ENCODE assay signal across 11 cellular contexts in genomic region chr12:2295941-2296461, GRCh38.
DNase-seq lines count a peak whose midpoint lies in the region; ATAC-seq, FAIRE-seq and TF ChIP-seq lines count a peak whose summit lies in the region.
"Had no signal": no experiment of that assay in that cellular context is flagged by ENCODE, and none has a peak within 500 bp of the region (broad histone marks: within the 10 kb centered on the region; RNA-seq: fewer than 3 reads in every experiment).

No MANE protein-coding gene starts in this region.

- DNase-seq in H54 (ENCODE audit: insufficient read length, low spot score): peak; percentile 58
- DNase-seq in RPMI7951 (ENCODE audit: low read depth): peak; percentile 79
- peak; percentile 89 for DNase-seq in fibroblast of mammary gland (ENCODE audit: low read depth)
- DNase-seq in sciatic nerve (ENCODE audit: low spot score): peak; percentile 10
- no peak for DNase-seq in NCI-H2029 treated with DMSO at 0.1 percent for 48 hours (lab: John Stamatoyannopoulos, UW)
- no peak for DNase-seq in stimulated activated naive B cell treated with anti-CD40 and anti-IgM and Interleukin-4, amounts not matched to agents 10 μg/mL and 1 μg/mL and 100 μg/mL, for 72 hours
- DNase-seq: activated CD4-positive, alpha-beta T cell treated with anti-CD3 and anti-CD28 coated beads, Interleukin-2, amount 50 U/mL, for 4 hours; activated naive CD4-positive, alpha-beta T cell treated with anti-CD3 and anti-CD28 coated beads, Interleukin-2, amount 10 ng/mL, durations not matched to agents 7 days and 5 days; islet precursor cell had no signal

- H3K4me3 ChIP-seq in fibroblast of mammary gland (ENCODE audit: control insufficient read depth, low read depth, low read length): no peak overlapping the region

- no peak overlapping the region for H3K4me3 Mint-ChIP-seq in stimulated activated naive B cell treated with anti-CD40 and anti-IgM and Interleukin-4, amounts not matched to agents 10 μg/mL and 1 μg/mL and 100 μg/mL, for 72 hours
- H3K4me3 Mint-ChIP-seq: activated naive CD4-positive, alpha-beta T cell treated with anti-CD3 and anti-CD28 coated beads, Interleukin-2, amount 10 ng/mL, durations not matched to agents 7 days and 5 days had no signal

- H3K4me1 Mint-ChIP-seq in stimulated activated naive B cell treated with anti-CD40 and anti-IgM and Interleukin-4, amounts not matched to agents 10 μg/mL and 1 μg/mL and 100 μg/mL, for 72 hours: peaks cover 15 to 25% of the 10 kb centered on the region in 2 donors

- no peaks in the 10 kb centered on the region for H3K9me3 Mint-ChIP-seq in stimulated activated naive B cell treated with anti-CD40 and anti-IgM and Interleukin-4, amounts not matched to agents 10 μg/mL and 1 μg/mL and 100 μg/mL, for 72 hours
- H3K9me3 Mint-ChIP-seq: activated naive CD4-positive, alpha-beta T cell treated with anti-CD3 and anti-CD28 coated beads, Interleukin-2, amount 10 ng/mL, durations not matched to agents 7 days and 5 days had no signal

- H3K36me3 Mint-ChIP-seq in stimulated activated naive B cell treated with anti-CD40 and anti-IgM and Interleukin-4, amounts not matched to agents 10 μg/mL and 1 μg/mL and 100 μg/mL, for 72 hours: no peaks in the 10 kb centered on the region
- H3K36me3 Mint-ChIP-seq: activated naive CD4-positive, alpha-beta T cell treated with anti-CD3 and anti-CD28 coated beads, Interleukin-2, amount 10 ng/mL, durations not matched to agents 7 days and 5 days had no signal

- TF ChIP-seq POLR2A in H54 (IDR thresholded peaks at IDR 0.05; ENCODE audit: low read depth, low read length): no peak

- ATAC-seq in sciatic nerve: no peak
- ATAC-seq in GM18498 (IDR thresholded peaks at IDR 0.05; ENCODE audit: unreplicated experiment): no peak
- no peak for ATAC-seq in GM19395 (IDR thresholded peaks at IDR 0.05; ENCODE audit: unreplicated experiment)
- ATAC-seq in stimulated activated naive B cell treated with anti-CD40 and anti-IgM and Interleukin-4, amounts not matched to agents 10 μg/mL and 1 μg/mL and 100 μg/mL, for 72 hours (replicated peaks): no peak

- H3K27ac Mint-ChIP-seq in stimulated activated naive B cell treated with anti-CD40 and anti-IgM and Interleukin-4, amounts not matched to agents 10 μg/mL and 1 μg/mL and 100 μg/mL, for 72 hours: no peak overlapping the region
- H3K27ac Mint-ChIP-seq: activated naive CD4-positive, alpha-beta T cell treated with anti-CD3 and anti-CD28 coated beads, Interleukin-2, amount 10 ng/mL, durations not matched to agents 7 days and 5 days had no signal

- intact Hi-C loops in sciatic nerve (cut with DNase I): no loop called here

- TF ChIP-seq CTCF in fibroblast of mammary gland (conservative IDR thresholded peaks at IDR 0.05; ENCODE audit: control insufficient read depth, insufficient read depth, low read depth, low read length): peak; percentile 8

- FAIRE-seq in H54 (lab: Jason Lieb, UNC): peak; percentile 82

- peaks cover 0 to 5% of the 10 kb centered on the region in 2 donors for H3K27me3 Mint-ChIP-seq in stimulated activated naive B cell treated with anti-CD40 and anti-IgM and Interleukin-4, amounts not matched to agents 10 μg/mL and 1 μg/mL and 100 μg/mL, for 72 hours

Comparison
In these comparisons a context has a peak if more than half of its experiments do, and no peak if none do; other contexts are left out.
1. DNase-seq: peak in H54 (single experiment), RPMI7951 (single experiment), fibroblast of mammary gland (single experiment) and sciatic nerve (single experiment); none in NCI-H2029 treated with DMSO at 0.1 percent for 48 hours (single experiment) and stimulated activated naive B cell treated with anti-CD40 and anti-IgM and Interleukin-4, amounts not matched to agents 10 μg/mL and 1 μg/mL and 100 μg/mL, for 72 hours (single experiment).